12 cellular contexts compared by ENCODE assay signal in genomic region chr3:112002458-112002971, GRCh38. TPM values are rescaled to one million over a fixed set of nuclear protein-coding genes. Genes with fewer than 3 reads are reported as not detected.
DNase-seq lines count a peak whose midpoint lies in the region; ATAC-seq and TF ChIP-seq lines count a peak whose summit lies in the region.
"Had no signal": no experiment of that assay in that cellular context is flagged by ENCODE, and none has a peak within 500 bp of the region (broad histone marks: within the 10 kb centered on the region; RNA-seq: fewer than 3 reads in every experiment).

No MANE protein-coding gene starts in this region.

- no peak for TF ChIP-seq POLR2A in gastroesophageal sphincter (IDR thresholded peaks at IDR 0.05)

- ATAC-seq in upper lobe of right lung, result no peak
- no peak for ATAC-seq in gastroesophageal sphincter

- no peak for TF ChIP-seq CTCF in upper lobe of right lung (IDR thresholded peaks at IDR 0.05)
- no peak for TF ChIP-seq CTCF in gastroesophageal sphincter (IDR thresholded peaks at IDR 0.05)

- H3K36me3 ChIP-seq in BLaER1 treated with 17β-estradiol and CSF1 and Interleukin-3, amounts not matched to agents 10 nM and 100 nM, result no peaks in the 10 kb centered on the region
- H3K36me3 ChIP-seq in upper lobe of right lung (no peaks in the 10 kb centered on the region), gastroesophageal sphincter (no peaks in the 10 kb centered on the region)
- H3K36me3 ChIP-seq: prostate gland had no signal

- peaks cover 65% of the 10 kb centered on the region for H3K4me1 Mint-ChIP-seq in activated naive CD8-positive, alpha-beta T cell (ENCODE audit: low read depth)

- H3K36me3 Mint-ChIP-seq in activated naive CD8-positive, alpha-beta T cell, result no peaks in the 10 kb centered on the region

- H3K9ac ChIP-seq in BLaER1 treated with 17β-estradiol and CSF1 and Interleukin-3, amounts not matched to agents 10 nM and 100 nM, result no peak overlapping the region

- no peaks in the 10 kb centered on the region for H3K9me3 Mint-ChIP-seq in activated naive CD8-positive, alpha-beta T cell (ENCODE audit: low read depth)

- peak; percentile 63 for DNase-seq in NCI-H226
- peak; percentile 51 for DNase-seq in occipital lobe (lab: John Stamatoyannopoulos, UW)
- DNase-seq in upper lobe of right lung, result no peak
- DNase-seq in NCI-H345 (lab: John Stamatoyannopoulos, UW), result no peak
- no peak for DNase-seq in NCI-H187 (lab: John Stamatoyannopoulos, UW)
- DNase-seq: effector memory CD4-positive, alpha-beta T cell; NCI-H1417 treated with DMSO at 0.1 percent for 48 hours had no signal

- no peak overlapping the region for H3K4me3 ChIP-seq in BLaER1 treated with 17β-estradiol and CSF1 and Interleukin-3, amounts not matched to agents 10 nM and 100 nM
- no peak overlapping the region for H3K4me3 ChIP-seq in upper lobe of right lung
- no peak overlapping the region for H3K4me3 ChIP-seq in gastroesophageal sphincter
- H3K4me3 ChIP-seq: prostate gland had no signal

- peaks cover 0 to 7% (median 0%) of the 10 kb centered on the region in 11 experiments; a peak in 2 of 22 replicates for H3K9me3 ChIP-seq in BLaER1 treated with 17β-estradiol and CSF1 and Interleukin-3, amounts not matched to agents 10 nM and 100 nM (replicated peaks in 1 of 11)
- H3K9me3 ChIP-seq in upper lobe of right lung (no peaks in the 10 kb centered on the region), gastroesophageal sphincter (no peaks in the 10 kb centered on the region)
- H3K9me3 ChIP-seq: prostate gland had no signal

- H4K20me1 ChIP-seq in BLaER1 treated with 17β-estradiol and CSF1 and Interleukin-3, amounts not matched to agents 10 nM and 100 nM, result peaks cover 0 to 6% (median 0%) of the 10 kb centered on the region in 11 experiments; a peak in 1 of 22 replicates

- no peaks in the 10 kb centered on the region for H3K27me3 Mint-ChIP-seq in activated naive CD8-positive, alpha-beta T cell

- H3K4me1 ChIP-seq in BLaER1 treated with 17β-estradiol and CSF1 and Interleukin-3, amounts not matched to agents 10 nM and 100 nM, result peaks cover 10 to 19% (median 13%) of the 10 kb centered on the region in 10 experiments; a peak in 16 of 20 replicates
- H3K4me1 ChIP-seq in upper lobe of right lung (peaks cover 11% of the 10 kb centered on the region), gastroesophageal sphincter (peaks cover 0 to 16% (median 6%) of the 10 kb centered on the region in 3 donors)
- H3K4me1 ChIP-seq: prostate gland had no signal

- H3K4me2 ChIP-seq in BLaER1 treated with 17β-estradiol and CSF1 and Interleukin-3, amounts not matched to agents 10 nM and 100 nM, result peak overlapping the region in 10 of 11 experiments; percentile 4 to 45 (median 28); a peak in 13 of 22 replicates

- WGBS in gastroesophageal sphincter (ENCODE audit: low coverage in 1 of 2), 2 donors, result 67% methylated on average over 7 of the region's 7 CpGs; no CpG with 5 or more reads in 1 of the 2 donors

- peak overlapping the region; percentile 67 for H3K4me3 Mint-ChIP-seq in activated naive CD8-positive, alpha-beta T cell
- H3K4me3 Mint-ChIP-seq: B cell had no signal

- H3K27ac Mint-ChIP-seq in activated naive CD8-positive, alpha-beta T cell, result peak overlapping the region; percentile 92
- H3K27ac Mint-ChIP-seq: B cell had no signal

- H3K27me3 ChIP-seq in BLaER1 treated with 17β-estradiol and CSF1 and Interleukin-3, amounts not matched to agents 10 nM and 100 nM, result peaks cover 38 to 46% (median 42%) of the 10 kb centered on the region in 11 experiments
- H3K27me3 ChIP-seq in upper lobe of right lung, result peaks cover 10% of the 10 kb centered on the region
- peaks cover 10% of the 10 kb centered on the region for H3K27me3 ChIP-seq in gastroesophageal sphincter

- intact Hi-C loops in upper lobe of right lung (cut with DNase I), result no loop called here

- no peak overlapping the region for H3K27ac ChIP-seq in BLaER1 treated with 17β-estradiol and CSF1 and Interleukin-3, amounts not matched to agents 10 nM and 100 nM
- H3K27ac ChIP-seq in upper lobe of right lung (no peak overlapping the region), gastroesophageal sphincter (no peak overlapping the region)
- H3K27ac ChIP-seq: prostate gland had no signal

- no peak for TF ChIP-seq EP300 in gastroesophageal sphincter (IDR thresholded peaks at IDR 0.05)

RNA-seq across cellular contexts. Expression of gene TAGLN3, which starts 3.8 kb away (rescaled TPM):
- total RNA-seq in occipital lobe (151 TPM), upper lobe of right lung (not detected), gastroesophageal sphincter (1 to 10 TPM in 3 of 4 donors, not detected in 1; 1.1 to 2.7 (median 1.5) TPM)
- total RNA-seq: B cell had no signal

RNA-seq across cellular contexts. Expression of gene ABHD10, which starts 23.7 kb away (rescaled TPM):
- total RNA-seq in occipital lobe, result 89.5 TPM
- 27.6 TPM for total RNA-seq in upper lobe of right lung
- total RNA-seq in gastroesophageal sphincter, result 10 to 100 TPM; 10.6 to 22.4 (median 17.1) TPM

RNA-seq across cellular contexts. Expression of gene TMPRSS7, which starts 32.0 kb away (rescaled TPM):
- total RNA-seq in occipital lobe, result 0.47 TPM
- 0.20 TPM for total RNA-seq in upper lobe of right lung
- total RNA-seq in gastroesophageal sphincter, result not detected
- total RNA-seq: B cell, prostate gland had no signal

Comparison
In these comparisons a context has a peak if more than half of its experiments do, and no peak if none do; other contexts are left out.
1. DNase-seq: peak in NCI-H226 (single experiment) and occipital lobe (single experiment); none in upper lobe of right lung (single experiment), NCI-H345 (single experiment) and NCI-H187 (0 of 2).
2. RNA of gene TAGLN3, which starts 3.8 kb away (total RNA-seq): 151 TPM in occipital lobe (single experiment); 1.1 to 2.7 TPM in gastroesophageal sphincter and not detected in upper lobe of right lung (single experiment); every median in the first group is over 10 times any median in the second.